ENCODE assay signal across 1 cellular context in the genomic region with DNA sequence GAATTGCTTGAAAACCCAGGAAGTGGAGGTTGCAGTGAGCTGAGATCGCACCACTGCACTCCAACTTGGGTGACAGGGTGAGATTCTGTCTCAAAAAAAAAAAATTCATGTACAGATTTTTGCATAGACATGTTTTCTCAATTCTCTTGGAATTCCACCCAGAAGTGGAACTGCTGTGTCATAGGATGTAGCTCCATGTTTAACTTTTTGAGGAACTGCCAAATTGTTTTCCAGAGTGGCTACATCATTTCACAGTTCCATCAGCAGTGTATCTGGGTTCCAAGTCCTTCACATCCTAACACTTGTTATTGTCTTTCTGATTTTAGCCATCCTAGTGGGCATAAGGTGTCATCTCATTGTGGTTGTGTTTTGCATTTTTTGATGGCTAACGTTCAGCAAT.
TF ChIP-seq lines count a peak whose summit lies in the region.

No MANE protein-coding gene starts in this region.

TF ChIP-seq in H1, 55 proteins besides CTCF, POLR2A, EP300 and RAD21:
- TF ChIP-seq SUZ12 (IDR thresholded peaks at IDR 0.05; ENCODE audit: low read length) (no peak), TAF1 (IDR thresholded peaks at IDR 0.05; ENCODE audit: low read depth, low read length) (no peak)
TF ChIP-seq in H1: peak in this region for 0.
